ENCODE assay signal across 1 cellular context in genomic region chr11:36818410-36818809, GRCh38.
TF ChIP-seq lines count a peak whose summit lies in the region.

No MANE protein-coding gene starts in this region.

TF ChIP-seq in HCT116, 20 proteins besides CTCF, POLR2A, EP300 and RAD21 (continued from another document):
- TF ChIP-seq REST (IDR thresholded peaks at IDR 0.05; ENCODE audit: low read depth) (no peak), FOSL1 (IDR thresholded peaks at IDR 0.05; ENCODE audit: low read depth) (no peak)
